ENCODE assay signal across 15 cellular contexts in genomic region chr16:68282064-68282452, GRCh38. TPM values are rescaled to one million over a fixed set of nuclear protein-coding genes. Genes with fewer than 3 reads are reported as not detected.
A peak's percentile ranks its signal among the peaks of the same experiment; 100 is the strongest.
DNase-seq lines count a peak whose midpoint lies in the region; ATAC-seq, FAIRE-seq and TF ChIP-seq lines count a peak whose summit lies in the region.
"Had no signal": no experiment of that assay in that cellular context is flagged by ENCODE, and none has a peak within 500 bp of the region (broad histone marks: within the 10 kb centered on the region; RNA-seq: fewer than 3 reads in every experiment).

No MANE protein-coding gene starts in this region.

- no TSS peak for BruUV-seq in GM12878 (replicated peaks; lab: Mats Ljungman, UMichigan)

- H3K9me3 ChIP-seq in Karpas-422 (ENCODE audit: low read length) (no peaks in the 10 kb centered on the region), GM12878 (replicated peaks; ENCODE audit: control insufficient read depth, insufficient read depth, low read length) (no peaks in the 10 kb centered on the region)
- H3K9me3 ChIP-seq: esophagus squamous epithelium, pancreas had no signal

- peak overlapping the region; percentile 86 for H3K27ac Mint-ChIP-seq in activated naive CD4-positive, alpha-beta T cell treated with anti-CD3 and anti-CD28 coated beads, Interleukin-2, amount 10 ng/mL, durations not matched to agents 7 days and 5 days
- peak overlapping the region; percentile 27 to 79 for H3K27ac Mint-ChIP-seq in stimulated activated naive CD8-positive, alpha-beta T cell treated with anti-CD3 and anti-CD28 coated beads, Interleukin-15, amount 100 ng/mL, for 72 hours

- SMC1A ChIA-PET in GM12878 (lab: Charles Lee; ENCODE audit: uncharacterized antibody, unreplicated experiment), result interaction anchor here (16.5 kb wide), 1 partner anchor 14 kb away, joined by 253 read pairs; the partner anchor contains the start of gene SLC7A6

- H3K9me2 ChIP-seq in Karpas-422 (replicated peaks; ENCODE audit: insufficient read depth, low read length), result no peaks in the 10 kb centered on the region

- no peak for ATAC-seq in GM12878
- no peak for ATAC-seq in stimulated activated naive CD8-positive, alpha-beta T cell treated with anti-CD3 and anti-CD28 coated beads, Interleukin-15, amount 100 ng/mL, for 72 hours
- no peak for ATAC-seq in GM18505 (IDR thresholded peaks at IDR 0.05; ENCODE audit: unreplicated experiment)
- ATAC-seq: pancreas had no signal

- H3K36me3 ChIP-seq in Karpas-422 (ENCODE audit: insufficient read depth, low read length) (peaks cover 4% of the 10 kb centered on the region), GM12878 (ENCODE audit: control insufficient read depth in 2 of 2, insufficient read depth in 2 of 2, low read length in 1 of 2) (peaks cover 7 to 10% of the 10 kb centered on the region in 2 experiments)
- H3K36me3 ChIP-seq: pancreas had no signal

- TF ChIP-seq RAD21 in GM12878 (IDR thresholded peaks at IDR 0.05; ENCODE audit: insufficient read depth, low read depth, low read length), result no peak

- H3K27me3 ChIP-seq in Karpas-422 (ENCODE audit: low read length), result no peaks in the 10 kb centered on the region
- H3K27me3 ChIP-seq in GM12878 (replicated peaks in 1 of 2; ENCODE audit: control insufficient read depth in 2 of 2, insufficient read depth in 2 of 2, low read length in 1 of 2), result no peaks in the 10 kb centered on the region
- H3K27me3 ChIP-seq: esophagus squamous epithelium, pancreas had no signal

- in situ Hi-C loops in GM12878 (cut with MboI), result no loop called here

- FAIRE-seq in GM12878 (lab: Jason Lieb, UNC), result no peak
- FAIRE-seq: pancreas had no signal

- H3K4me1 ChIP-seq in Karpas-422 (ENCODE audit: low read length) (peaks cover 80% of the 10 kb centered on the region), GM12878 (ENCODE audit: control insufficient read depth, insufficient read depth, low read length) (peaks cover 52% of the 10 kb centered on the region)
- H3K4me1 ChIP-seq: pancreas had no signal

- TF ChIP-seq EP300 in GM12878 (IDR thresholded peaks at IDR 0.05; ENCODE audit: borderline replicate concordance in 1 of 2, control insufficient read depth in 1 of 2, low read depth in 2 of 2, low read length in 2 of 2), result no peak

- peak overlapping the region; percentile 20 for H3K4me3 Mint-ChIP-seq in activated naive CD4-positive, alpha-beta T cell treated with anti-CD3 and anti-CD28 coated beads, Interleukin-2, amount 10 ng/mL, durations not matched to agents 7 days and 5 days
- H3K4me3 Mint-ChIP-seq in stimulated activated naive CD8-positive, alpha-beta T cell treated with anti-CD3 and anti-CD28 coated beads, Interleukin-15, amount 100 ng/mL, for 72 hours, result peak overlapping the region in 1 of 2 donors; percentile 53

- no peak for TF ChIP-seq CTCF in GM12878 (IDR thresholded peaks at IDR 0.05 in 2 of 3, conservative IDR thresholded peaks at IDR 0.05 in 1 of 3; ENCODE audit: control insufficient read depth in 2 of 3, extremely low read depth in 1 of 3, insufficient read depth in 1 of 3, low read depth in 3 of 3, low read length in 3 of 3)

- H4K20me1 ChIP-seq in Karpas-422 (ENCODE audit: insufficient read depth, low read depth, low read length), result peaks cover 3% of the 10 kb centered on the region; the same call in 1 of the 2 replicates
- H4K20me1 ChIP-seq in GM12878 (ENCODE audit: control insufficient read depth, insufficient read depth), result no peaks in the 10 kb centered on the region

- POLR2A ChIA-PET in GM12878 (lab: Charles Lee), result interaction anchor here (1.7 to 11.1 kb wide), 2 partner anchors 10 to 21 kb away, joined by 5 to 177 read pairs; no protein-coding TSS in a partner anchor

- H3K4me3 ChIP-seq in Karpas-422 (ENCODE audit: low read length) (no peak overlapping the region), GM12878 (no peak overlapping the region)
- H3K4me3 ChIP-seq: esophagus squamous epithelium, pancreas had no signal

- CTCF ChIA-PET in activated naive CD4-positive, alpha-beta T cell treated with anti-CD3 and anti-CD28 coated beads, Interleukin-2, amount 10 ng/mL, durations not matched to agents 7 days and 5 days (lab: Charles Lee), result interaction anchor here (3.6 kb wide), 1 partner anchor 18 kb away, joined by 16 read pairs; the partner anchor contains the start of gene SLC7A6
- CTCF ChIA-PET in GM12878 (lab: Yijun Ruan, JAX), result interaction anchor here (5.2 kb wide), 1 partner anchor 19 kb away, joined by 126 read pairs; the partner anchor contains the start of gene SLC7A6

- no peak overlapping the region for H2AFZ ChIP-seq in Karpas-422 (ENCODE audit: low read length)
- H2AFZ ChIP-seq in GM12878 (ENCODE audit: control insufficient read depth, low read depth, low read length), result no peak overlapping the region

- H3K4me2 ChIP-seq in Karpas-422 (ENCODE audit: low read depth, low read length, poor library complexity, severe bottlenecking) (peak overlapping the region; percentile 85), GM12878 (ENCODE audit: control insufficient read depth, insufficient read depth) (peak overlapping the region; percentile 28; the same call in 1 of the 2 replicates)

- H3K9me3 Mint-ChIP-seq in activated naive CD4-positive, alpha-beta T cell treated with anti-CD3 and anti-CD28 coated beads, Interleukin-2, amount 10 ng/mL, durations not matched to agents 7 days and 5 days, result no peaks in the 10 kb centered on the region
- H3K9me3 Mint-ChIP-seq in stimulated activated naive CD8-positive, alpha-beta T cell treated with anti-CD3 and anti-CD28 coated beads, Interleukin-15, amount 100 ng/mL, for 72 hours, result no peaks in the 10 kb centered on the region

- H3K4me1 Mint-ChIP-seq in activated naive CD4-positive, alpha-beta T cell treated with anti-CD3 and anti-CD28 coated beads, Interleukin-2, amount 10 ng/mL, durations not matched to agents 7 days and 5 days, result peaks cover 75% of the 10 kb centered on the region
- peaks cover 78% of the 10 kb centered on the region for H3K4me1 Mint-ChIP-seq in stimulated activated naive CD8-positive, alpha-beta T cell treated with anti-CD3 and anti-CD28 coated beads, Interleukin-15, amount 100 ng/mL, for 72 hours

- DNase-seq in activated naive CD4-positive, alpha-beta T cell treated with anti-CD3 and anti-CD28 coated beads, Interleukin-2, amount 10 ng/mL, durations not matched to agents 7 days and 5 days, result no peak
- no peak for DNase-seq in activated naive CD4-positive, alpha-beta T cell treated with anti-CD3 and anti-CD28 coated beads, Interleukin-2, amount 50 U/mL, for 16 hours
- DNase-seq in Karpas-422 (no peak), GM12878 (ENCODE audit: low read depth, low spot score) (no peak), retina (no peak), iPS-NIHi7 (ENCODE audit: extremely low spot score) (no peak)
- no peak for DNase-seq in stimulated activated naive CD8-positive, alpha-beta T cell treated with anti-CD3 and anti-CD28 coated beads, Interleukin-15, amount 100 ng/mL, for 72 hours
- DNase-seq: esophagus squamous epithelium; NCI-H187 treated with DMSO at 0.1 percent for 48 hours; pancreas; stimulated activated CD4-positive, alpha-beta T cell treated with anti-CD3 and anti-CD28 coated beads, Interleukin-12 subunit alpha, Interleukin-12 subunit beta, amount 100 ng/mL, for 4 hours; trophoblast cell had no signal

- WGBS in GM12878 (ENCODE audit: insufficient coverage, insufficient replicate concordance, low lambda C conversion rate, missing lambda C conversion rate), result 70% methylated on average over 4 of the region's 4 CpGs

- H3K27ac ChIP-seq in Karpas-422 (ENCODE audit: low read length) (peak overlapping the region; percentile 98), GM12878 (ENCODE audit: control insufficient read depth, insufficient read depth) (peak overlapping the region; percentile 91; the same call in 1 of the 2 replicates)
- H3K27ac ChIP-seq: pancreas had no signal

- H3K9ac ChIP-seq in Karpas-422 (ENCODE audit: low read length) (no peak overlapping the region), GM12878 (ENCODE audit: control insufficient read depth, insufficient read depth, low read length) (no peak overlapping the region)

- H3K36me3 Mint-ChIP-seq in activated naive CD4-positive, alpha-beta T cell treated with anti-CD3 and anti-CD28 coated beads, Interleukin-2, amount 10 ng/mL, durations not matched to agents 7 days and 5 days, result peaks cover 59% of the 10 kb centered on the region

- H3K27me3 Mint-ChIP-seq in activated naive CD4-positive, alpha-beta T cell treated with anti-CD3 and anti-CD28 coated beads, Interleukin-2, amount 10 ng/mL, durations not matched to agents 7 days and 5 days, result no peaks in the 10 kb centered on the region
- no peaks in the 10 kb centered on the region for H3K27me3 Mint-ChIP-seq in stimulated activated naive CD8-positive, alpha-beta T cell treated with anti-CD3 and anti-CD28 coated beads, Interleukin-15, amount 100 ng/mL, for 72 hours

- no peak for TF ChIP-seq POLR2A in GM12878 (IDR thresholded peaks at IDR 0.05; ENCODE audit: low read depth, low read length)
- TF ChIP-seq POLR2A in GM18505 (IDR thresholded peaks at IDR 0.05; ENCODE audit: borderline replicate concordance, extremely low read depth, insufficient read depth, insufficient read length), result no peak

- RAD21 ChIA-PET in GM12878 (lab: Charles Lee; ENCODE audit: unreplicated experiment), result no interaction called here

- intact Hi-C loops in GM12878 (cut with micrococcal nuclease; ENCODE audit: unreplicated experiment), result no loop called here

- H3K79me2 ChIP-seq in Karpas-422 (ENCODE audit: low read length) (peaks cover 60% of the 10 kb centered on the region), GM12878 (ENCODE audit: control insufficient read depth, insufficient read depth, low read length) (peaks cover 50% of the 10 kb centered on the region)

RNA-seq across cellular contexts. Expression of gene SLC7A6, which starts 17.7 kb away (rescaled TPM):
- total RNA-seq in Karpas-422 (2014; rRNA removed; shearing (Covaris generic); ENCODE audit: low replicate concordance), result 44.2 and 83.2 TPM in 2 replicates
- total RNA-seq in GM12878 (2013; cell fraction: nucleolus; rRNA removed), result 208 and 222 TPM in 2 replicates
- total RNA-seq in GM12878 (2014; rRNA removed) (29.8 and 33.9 TPM in 2 replicates), GM12878 (2014; rRNA removed; fragmentation: Illumina TruSeq; extraction: Trizol) (27.4 and 27.5 TPM in 2 replicates), GM12878 (2021) (51.3 and 60.4 TPM in 2 replicates)
- polyA plus RNA-seq in GM12878 (2011; ENCODE audit: low read depth), result 28.5 TPM
- polyA plus RNA-seq in GM12878 (2011; rRNA removed) (46.3 and 53.6 TPM in 2 replicates), GM12878 (2014; fragmentation: Illumina TruSeq; extraction: Trizol) (60.1 and 66.5 TPM in 2 replicates), GM12878 (2014; fragmentation: Nextera tagmentation; extraction: Ambion mirVana) (1 to 10 TPM; 8.2 TPM), GM12878 (2014; rRNA removed) (52.7 and 55.0 TPM in 2 replicates), GM12878 (2016; fragmentation: Nextera tagmentation; extraction: Ambion mirVana) (10 to 100 TPM; 26.6 to 27.4 TPM)
- polyA plus RNA-seq in GM12878 (2011; cell fraction: cytosol; rRNA removed), result 49.2 and 50.2 TPM in 2 replicates
- 208 and 220 TPM in 2 replicates for polyA plus RNA-seq in GM12878 (2011; cell fraction: nucleus; rRNA removed)
- polyA plus RNA-seq in GM12878 (2012), result 25.9 and 29.0 TPM in 2 replicates
- polyA minus RNA-seq in GM12878 (2011; rRNA and poly(A)+ RNA removed), result 106 and 130 TPM in 2 replicates
- 28.4 and 29.1 TPM in 2 replicates for polyA minus RNA-seq in GM12878 (2011; cell fraction: cytosol; rRNA and poly(A)+ RNA removed)
- polyA minus RNA-seq in GM12878 (2011; cell fraction: nucleus; rRNA and poly(A)+ RNA removed), result 45.0 and 65.2 TPM in 2 replicates

RNA-seq across cellular contexts. Expression of gene SLC7A6OS, which starts 28.7 kb away (rescaled TPM):
- total RNA-seq in Karpas-422 (2014; rRNA removed; shearing (Covaris generic); ENCODE audit: low replicate concordance), result 13.3 and 28.0 TPM in 2 replicates
- 46.8 and 51.0 TPM in 2 replicates for total RNA-seq in GM12878 (2013; cell fraction: nucleolus; rRNA removed)
- 16.0 and 17.7 TPM in 2 replicates for total RNA-seq in GM12878 (2014; rRNA removed)
- total RNA-seq in GM12878 (2014; rRNA removed; fragmentation: Illumina TruSeq; extraction: Trizol), result 17.7 and 18.1 TPM in 2 replicates
- 17.7 and 22.0 TPM in 2 replicates for total RNA-seq in GM12878 (2021)
- 11.8 TPM for polyA plus RNA-seq in GM12878 (2011; ENCODE audit: low read depth)
- polyA plus RNA-seq in GM12878 (2011; rRNA removed), result 17.8 and 19.6 TPM in 2 replicates
- polyA plus RNA-seq in GM12878 (2011; cell fraction: cytosol; rRNA removed), result 8.7 and 9.2 TPM in 2 replicates
- 28.2 and 29.3 TPM in 2 replicates for polyA plus RNA-seq in GM12878 (2011; cell fraction: nucleus; rRNA removed)
- polyA plus RNA-seq in GM12878 (2012), result 14.3 and 16.2 TPM in 2 replicates
- polyA plus RNA-seq in GM12878 (2014; fragmentation: Illumina TruSeq; extraction: Trizol), result 16.0 and 16.8 TPM in 2 replicates
- polyA plus RNA-seq in GM12878 (2014; fragmentation: Nextera tagmentation; extraction: Ambion mirVana), result 1 to 10 TPM; 2.9 to 6.4 TPM
- polyA plus RNA-seq in GM12878 (2014; rRNA removed), result 13.9 and 16.0 TPM in 2 replicates
- 10 to 100 TPM; 23.8 to 27.4 TPM for polyA plus RNA-seq in GM12878 (2016; fragmentation: Nextera tagmentation; extraction: Ambion mirVana)
- polyA minus RNA-seq in GM12878 (2011; rRNA and poly(A)+ RNA removed), result 11.2 and 13.8 TPM in 2 replicates
- 2.8 and 2.9 TPM in 2 replicates for polyA minus RNA-seq in GM12878 (2011; cell fraction: cytosol; rRNA and poly(A)+ RNA removed)
- polyA minus RNA-seq in GM12878 (2011; cell fraction: nucleus; rRNA and poly(A)+ RNA removed), result 10.0 and 16.6 TPM in 2 replicates

RNA-seq across cellular contexts. Expression of gene PRMT7, which starts 28.8 kb away (rescaled TPM):
- total RNA-seq in Karpas-422 (2014; rRNA removed; shearing (Covaris generic); ENCODE audit: low replicate concordance), result 43.9 and 44.6 TPM in 2 replicates
- 287 and 321 TPM in 2 replicates for total RNA-seq in GM12878 (2013; cell fraction: nucleolus; rRNA removed)
- total RNA-seq in GM12878 (2014; rRNA removed) (45.8 and 48.5 TPM in 2 replicates), GM12878 (2014; rRNA removed; fragmentation: Illumina TruSeq; extraction: Trizol) (32.6 and 33.4 TPM in 2 replicates), GM12878 (2021) (45.4 and 47.6 TPM in 2 replicates)
- 16.4 TPM for polyA plus RNA-seq in GM12878 (2011; ENCODE audit: low read depth)
- polyA plus RNA-seq in GM12878 (2011; rRNA removed) (40.7 and 49.3 TPM in 2 replicates), GM12878 (2014; fragmentation: Illumina TruSeq; extraction: Trizol) (28.6 and 43.3 TPM in 2 replicates), GM12878 (2014; fragmentation: Nextera tagmentation; extraction: Ambion mirVana) (1 to 10 TPM; 5.1 to 5.6 TPM), GM12878 (2014; rRNA removed) (52.4 and 56.1 TPM in 2 replicates), GM12878 (2016; fragmentation: Nextera tagmentation; extraction: Ambion mirVana) (10 to 100 TPM; 36.9 to 40.7 TPM)
- 51.4 and 85.8 TPM in 2 replicates for polyA plus RNA-seq in GM12878 (2011; cell fraction: cytosol; rRNA removed)
- 460 and 573 TPM in 2 replicates for polyA plus RNA-seq in GM12878 (2011; cell fraction: nucleus; rRNA removed)
- 32.4 and 33.5 TPM in 2 replicates for polyA plus RNA-seq in GM12878 (2012)
- polyA minus RNA-seq in GM12878 (2011; rRNA and poly(A)+ RNA removed), result 54.9 and 77.8 TPM in 2 replicates
- 20.1 and 21.9 TPM in 2 replicates for polyA minus RNA-seq in GM12878 (2011; cell fraction: cytosol; rRNA and poly(A)+ RNA removed)
- polyA minus RNA-seq in GM12878 (2011; cell fraction: nucleus; rRNA and poly(A)+ RNA removed), result 77.7 and 124 TPM in 2 replicates

RNA-seq across cellular contexts. Expression of gene PLA2G15, which starts 36.9 kb away (rescaled TPM):
- 8.7 and 14.3 TPM in 2 replicates for total RNA-seq in Karpas-422 (2014; rRNA removed; shearing (Covaris generic); ENCODE audit: low replicate concordance)
- 16.6 and 18.3 TPM in 2 replicates for total RNA-seq in GM12878 (2013; cell fraction: nucleolus; rRNA removed)
- 8.2 and 8.4 TPM in 2 replicates for total RNA-seq in GM12878 (2014; rRNA removed)
- 3.4 and 3.8 TPM in 2 replicates for total RNA-seq in GM12878 (2014; rRNA removed; fragmentation: Illumina TruSeq; extraction: Trizol)
- total RNA-seq in GM12878 (2021), result 7.6 and 7.8 TPM in 2 replicates
- 3.6 TPM for polyA plus RNA-seq in GM12878 (2011; ENCODE audit: low read depth)
- polyA plus RNA-seq in GM12878 (2011; rRNA removed), result 3.1 and 6.3 TPM in 2 replicates
- polyA plus RNA-seq in GM12878 (2011; cell fraction: cytosol; rRNA removed), result 8.2 and 8.9 TPM in 2 replicates
- 11.1 and 11.3 TPM in 2 replicates for polyA plus RNA-seq in GM12878 (2011; cell fraction: nucleus; rRNA removed)
- 5.8 and 8.0 TPM in 2 replicates for polyA plus RNA-seq in GM12878 (2012)
- polyA plus RNA-seq in GM12878 (2014; fragmentation: Illumina TruSeq; extraction: Trizol), result 1.5 and 3.0 TPM in 2 replicates
- 1 to 10 TPM in 1 of 2 experiments, under 1 TPM in 1; 0.31 to 1.1 TPM for polyA plus RNA-seq in GM12878 (2014; fragmentation: Nextera tagmentation; extraction: Ambion mirVana)
- polyA plus RNA-seq in GM12878 (2014; rRNA removed), result 7.8 and 8.5 TPM in 2 replicates
- 1 to 10 TPM; 7.3 to 9.4 TPM for polyA plus RNA-seq in GM12878 (2016; fragmentation: Nextera tagmentation; extraction: Ambion mirVana)
- polyA minus RNA-seq in GM12878 (2011; rRNA and poly(A)+ RNA removed), result 8.5 and 8.7 TPM in 2 replicates
- polyA minus RNA-seq in GM12878 (2011; cell fraction: cytosol; rRNA and poly(A)+ RNA removed), result 4.8 and 5.7 TPM in 2 replicates
- polyA minus RNA-seq in GM12878 (2011; cell fraction: nucleus; rRNA and poly(A)+ RNA removed), result 4.1 and 7.2 TPM in 2 replicates

RNA-seq across cellular contexts. Expression of gene ESRP2, which starts 46.1 kb away (rescaled TPM):
- not detected in 2 replicates for total RNA-seq in Karpas-422 (2014; rRNA removed; shearing (Covaris generic); ENCODE audit: low replicate concordance)
- total RNA-seq in GM12878 (2013; cell fraction: nucleolus; rRNA removed), result not detected in 2 replicates
- total RNA-seq in GM12878 (2014; rRNA removed), result 0.11 TPM in 1 of 2 replicates, not detected in the other
- total RNA-seq in GM12878 (2014; rRNA removed; fragmentation: Illumina TruSeq; extraction: Trizol), result 0.04 TPM in 1 of 2 replicates, not detected in the other
- 0.08 and 0.29 TPM in 2 replicates for total RNA-seq in GM12878 (2021)
- not detected for polyA plus RNA-seq in GM12878 (2011; ENCODE audit: low read depth)
- not detected in 2 replicates for polyA plus RNA-seq in GM12878 (2011; rRNA removed)
- polyA plus RNA-seq in GM12878 (2011; cell fraction: cytosol; rRNA removed), result not detected in 2 replicates
- 0.03 and 0.18 TPM in 2 replicates for polyA plus RNA-seq in GM12878 (2011; cell fraction: nucleus; rRNA removed)
- 0.10 and 0.42 TPM in 2 replicates for polyA plus RNA-seq in GM12878 (2012)
- 0.06 TPM in 1 of 2 replicates, not detected in the other for polyA plus RNA-seq in GM12878 (2014; fragmentation: Illumina TruSeq; extraction: Trizol)
- under 1 TPM in 1 of 2 experiments, not detected in 1; 0.08 TPM for polyA plus RNA-seq in GM12878 (2014; fragmentation: Nextera tagmentation; extraction: Ambion mirVana)
- 0.13 and 0.23 TPM in 2 replicates for polyA plus RNA-seq in GM12878 (2014; rRNA removed)
- under 1 TPM; 0.12 to 0.64 TPM for polyA plus RNA-seq in GM12878 (2016; fragmentation: Nextera tagmentation; extraction: Ambion mirVana)
- polyA minus RNA-seq in GM12878 (2011; rRNA and poly(A)+ RNA removed), result 0.10 TPM in 1 of 2 replicates, not detected in the other
- 1.0 TPM in 1 of 2 replicates, not detected in the other for polyA minus RNA-seq in GM12878 (2011; cell fraction: cytosol; rRNA and poly(A)+ RNA removed)
- polyA minus RNA-seq in GM12878 (2011; cell fraction: nucleus; rRNA and poly(A)+ RNA removed), result 0.36 and 0.38 TPM in 2 replicates
- total RNA-seq: M059J, SK-MEL-5 had no signal
